15 cellular contexts compared by ENCODE assay signal in the genomic region with DNA sequence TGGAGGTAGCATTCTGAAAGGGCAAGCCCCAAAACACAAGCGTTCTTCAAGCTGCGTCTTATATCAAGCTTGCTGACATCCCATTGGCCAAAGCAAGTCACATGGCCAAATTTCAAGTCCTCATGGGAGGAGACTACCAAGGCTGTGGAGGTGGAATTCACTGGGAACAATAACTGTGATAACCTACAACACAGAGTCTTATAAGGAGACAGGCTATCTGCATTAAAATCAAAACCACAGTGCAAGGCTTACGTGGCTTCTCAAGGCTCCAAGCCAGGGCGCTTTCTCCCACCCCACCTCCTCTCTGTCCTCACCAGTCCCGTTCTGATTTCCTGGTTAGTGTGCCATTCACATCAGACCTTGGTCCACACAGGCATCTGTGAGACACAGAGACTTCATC. TPM values are rescaled to one million over a fixed set of nuclear protein-coding genes. Genes with fewer than 3 reads are reported as not detected.
DNase-seq lines count a peak whose midpoint lies in the region; ATAC-seq and TF ChIP-seq lines count a peak whose summit lies in the region.
"Had no signal": no experiment of that assay in that cellular context is flagged by ENCODE, and none has a peak within 500 bp of the region (broad histone marks: within the 10 kb centered on the region; RNA-seq: fewer than 3 reads in every experiment).

No MANE protein-coding gene starts in this region.

- peak; percentile 75 for DNase-seq in Caki2 (ENCODE audit: low read depth)
- DNase-seq in NCI-H146 treated with DMSO at 0.1 percent for 48 hours (lab: John Stamatoyannopoulos, UW; ENCODE audit: unreplicated experiment), result peak; percentile 93
- peak; percentile 10 for DNase-seq in epithelial cell of prostate (ENCODE audit: low read depth, low spot score)
- DNase-seq in T-helper 9 cell, result no peak
- DNase-seq in NOMO-1 treated with DMSO at 0.1 percent for 48 hours (lab: John Stamatoyannopoulos, UW; ENCODE audit: unreplicated experiment), result no peak
- no peak for DNase-seq in NCI-H2171 treated with DMSO at 0.1 percent for 48 hours (lab: John Stamatoyannopoulos, UW)
- DNase-seq: activated CD4-positive, CD25-positive, alpha-beta regulatory T cell treated with anti-CD3 and anti-CD28 coated beads, Interleukin-2, amount 50 U/mL, for 72 hours; BE2C; MG63; NCI-H2107; retina had no signal

- TF ChIP-seq CTCF in 22Rv1 (IDR thresholded peaks at IDR 0.05), result no peak

- peak overlapping the region; percentile 97 for H3K27ac ChIP-seq in 22Rv1
- no peak overlapping the region for H3K27ac ChIP-seq in epithelial cell of prostate
- H3K27ac ChIP-seq: gastroesophageal sphincter, suprapubic skin had no signal

- ATAC-seq in GM18907 (IDR thresholded peaks at IDR 0.05; ENCODE audit: unreplicated experiment), result no peak
- ATAC-seq: gastroesophageal sphincter had no signal

- in situ Hi-C loops in Caki2 (cut with HindIII; ENCODE audit: low pct_unique_long_range_greater_than_20kb, low sequenced_read_pairs), result no loop called here

RNA-seq across cellular contexts. Expression of a gene that starts 39.4 kb away (rescaled TPM):
- 0.30 TPM in 1 of 2 replicates, not detected in the other for total RNA-seq in Caki2 (2014; rRNA removed; shearing (Covaris generic); ENCODE audit: low replicate concordance)

Comparison
In these comparisons a context has a peak if more than half of its experiments do, and no peak if none do; other contexts are left out.
1. DNase-seq: peak in Caki2 (single experiment), NCI-H146 treated with DMSO at 0.1 percent for 48 hours (single experiment) and epithelial cell of prostate (single experiment); none in T-helper 9 cell (single experiment), NOMO-1 treated with DMSO at 0.1 percent for 48 hours (single experiment) and NCI-H2171 treated with DMSO at 0.1 percent for 48 hours (single experiment).